ENCODE assay signal across 10 cellular contexts in the genomic region with DNA sequence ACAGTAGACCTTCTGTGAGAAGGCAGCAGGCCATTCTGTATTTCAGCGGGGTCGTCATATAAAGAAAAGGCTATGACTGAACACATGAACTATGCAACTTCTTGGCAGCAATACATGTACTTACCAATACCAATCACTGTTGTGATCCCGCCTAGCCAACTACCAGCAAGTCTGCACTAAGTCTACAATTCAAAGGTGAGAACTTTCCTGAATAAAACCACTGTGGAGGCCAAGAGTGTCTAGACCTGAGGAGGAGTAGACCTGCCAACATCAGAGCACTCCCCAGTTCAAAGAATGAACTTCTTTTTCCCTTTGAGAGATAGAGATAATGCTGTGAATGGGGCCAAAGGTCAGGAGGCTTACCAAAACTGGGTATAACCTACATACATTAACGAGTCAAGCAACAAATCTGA.
DNase-seq lines count a peak whose midpoint lies in the region; ATAC-seq and TF ChIP-seq lines count a peak whose summit lies in the region.
"Had no signal": no experiment of that assay in that cellular context is flagged by ENCODE, and none has a peak within 500 bp of the region (broad histone marks: within the 10 kb centered on the region; RNA-seq: fewer than 3 reads in every experiment).

No MANE protein-coding gene starts in this region.

- H3K36me3 ChIP-seq in GM23248 (ENCODE audit: low read depth), result no peaks in the 10 kb centered on the region
- H3K36me3 ChIP-seq in adipocyte (ENCODE audit: control insufficient read depth, insufficient read depth, low read length, severe bottlenecking), result no peaks in the 10 kb centered on the region
- no peaks in the 10 kb centered on the region for H3K36me3 ChIP-seq in gastroesophageal sphincter
- H3K36me3 ChIP-seq in sigmoid colon, result no peaks in the 10 kb centered on the region
- H3K36me3 ChIP-seq in effector memory CD4-positive, alpha-beta T cell (ENCODE audit: control insufficient read depth, insufficient read depth, low read length), result no peaks in the 10 kb centered on the region
- no peaks in the 10 kb centered on the region for H3K36me3 ChIP-seq in mesendoderm (ENCODE audit: control insufficient read depth, insufficient read depth, low read length)

- H2BK5ac ChIP-seq in mesendoderm (ENCODE audit: low read length), result no peak overlapping the region

- no peaks in the 10 kb centered on the region for H3K9me2 ChIP-seq in GM23248 (ENCODE audit: insufficient read depth)

- WGBS in GM23248 (ENCODE audit: low coverage in 1 of 2, low lambda C conversion rate in 2 of 2, missing lambda C conversion rate in 2 of 2), 2 experiments, result 31 to 34% methylated on average over 4 of the region's 4 CpGs
- 34 to 44% methylated on average over 3 of the region's 4 CpGs for WGBS in gastroesophageal sphincter (ENCODE audit: low coverage in 1 of 2), 2 donors
- 22 to 64% methylated on average over 4 of the region's 4 CpGs for WGBS in sigmoid colon, 2 donors
- WGBS in mesendoderm (ENCODE audit: extremely low coverage, insufficient coverage, low lambda C conversion rate), result no CpG with 5 or more reads among the region's 4 CpGs

- H3K4ac ChIP-seq in mesendoderm (ENCODE audit: low read depth, low read length), result no peak overlapping the region

- H4K20me1 ChIP-seq in GM23248 (ENCODE audit: insufficient read depth), result no peaks in the 10 kb centered on the region

- peak; percentile 41 for ATAC-seq in gastroesophageal sphincter
- no peak for ATAC-seq in GM19035 (IDR thresholded peaks at IDR 0.05; ENCODE audit: unreplicated experiment)
- no peak for ATAC-seq in GM21515 (IDR thresholded peaks at IDR 0.05; ENCODE audit: unreplicated experiment)

- H3K9ac ChIP-seq in GM23248 (no peak overlapping the region), adipocyte (ENCODE audit: low read length) (peak overlapping the region; percentile 50), mesendoderm (ENCODE audit: low read length) (no peak overlapping the region)

- in situ Hi-C loops in GM23248 (cut with MboI), result no loop called here

- TF ChIP-seq CTCF in gastroesophageal sphincter (IDR thresholded peaks at IDR 0.05) (no peak), sigmoid colon (IDR thresholded peaks at IDR 0.05) (no peak)

- H2BK120ac ChIP-seq in mesendoderm (ENCODE audit: low read depth, low read length), result no peak overlapping the region

- H2BK15ac ChIP-seq in mesendoderm (replicated peaks; ENCODE audit: low read depth), result no peak overlapping the region

- H3K4me2 ChIP-seq in GM23248 (ENCODE audit: unreplicated experiment) (peak overlapping the region; percentile 23), mesendoderm (ENCODE audit: low read length) (no peak overlapping the region)

- H3K23ac ChIP-seq in mesendoderm (ENCODE audit: low read length), result no peak overlapping the region

- H3K79me1 ChIP-seq in mesendoderm (ENCODE audit: low read length), result peaks cover 8% of the 10 kb centered on the region

- peaks cover 27% of the 10 kb centered on the region for H3F3A ChIP-seq in GM23248 (ENCODE audit: insufficient read depth)

- no peak overlapping the region for H2AFZ ChIP-seq in GM23248

- TF ChIP-seq EP300 in gastroesophageal sphincter (IDR thresholded peaks at IDR 0.05) (no peak), sigmoid colon (IDR thresholded peaks at IDR 0.05) (no peak)

- H3K4me1 ChIP-seq in GM23248 (ENCODE audit: insufficient read depth) (peaks cover 38% of the 10 kb centered on the region), adipocyte (ENCODE audit: control insufficient read depth, insufficient read depth, low read length) (peaks cover 45% of the 10 kb centered on the region), gastroesophageal sphincter (peaks cover 19 to 91% (median 20%) of the 10 kb centered on the region in 3 donors), sigmoid colon (peaks cover 0 to 78% (median 62%) of the 10 kb centered on the region in 4 donors), mesendoderm (ENCODE audit: control insufficient read depth, low read depth, low read length) (peaks cover 2% of the 10 kb centered on the region)
- peaks cover 10% of the 10 kb centered on the region for H3K4me1 ChIP-seq in effector memory CD4-positive, alpha-beta T cell (ENCODE audit: control insufficient read depth, insufficient read depth, low read length, poor library complexity, severe bottlenecking)

- DNase-seq in GM23248, result peak; percentile 89
- peak; percentile 81 for DNase-seq in adipocyte (ENCODE audit: low read depth)
- no peak for DNase-seq in sigmoid colon
- no peak for DNase-seq in effector memory CD4-positive, alpha-beta T cell
- no peak for DNase-seq in mesendoderm
- DNase-seq: activated CD4-positive, alpha-beta T cell treated with anti-CD3 and anti-CD28 coated beads, Interleukin-2, amount 50 U/mL, for 1 hour; NCI-H2107 had no signal

- H3K56ac ChIP-seq in mesendoderm (ENCODE audit: low read length), result no peak overlapping the region

- no peak overlapping the region for H4K8ac ChIP-seq in mesendoderm (ENCODE audit: low read depth, low read length)

- no peak overlapping the region for H3K18ac ChIP-seq in mesendoderm (ENCODE audit: low read length)

- H3K27me3 ChIP-seq in GM23248 (replicated peaks; ENCODE audit: insufficient read depth), result no peaks in the 10 kb centered on the region
- H3K27me3 ChIP-seq in adipocyte (replicated peaks; ENCODE audit: control insufficient read depth, insufficient read depth, low read length), result no peaks in the 10 kb centered on the region
- H3K27me3 ChIP-seq in gastroesophageal sphincter, result no peaks in the 10 kb centered on the region
- no peaks in the 10 kb centered on the region for H3K27me3 ChIP-seq in sigmoid colon
- no peaks in the 10 kb centered on the region for H3K27me3 ChIP-seq in effector memory CD4-positive, alpha-beta T cell (replicated peaks; ENCODE audit: control insufficient read depth, insufficient read depth, low read length, poor library complexity, severe bottlenecking)
- no peaks in the 10 kb centered on the region for H3K27me3 ChIP-seq in mesendoderm (ENCODE audit: insufficient read depth, low read length, poor library complexity)

- H3K9me3 ChIP-seq in GM23248 (ENCODE audit: low read depth) (no peaks in the 10 kb centered on the region), adipocyte (ENCODE audit: control insufficient read depth, low read length) (no peaks in the 10 kb centered on the region), gastroesophageal sphincter (no peaks in the 10 kb centered on the region), sigmoid colon (no peaks in the 10 kb centered on the region)
- H3K9me3 ChIP-seq in effector memory CD4-positive, alpha-beta T cell (ENCODE audit: control insufficient read depth, low read length), result no peaks in the 10 kb centered on the region

- peaks cover 78% of the 10 kb centered on the region for H3K79me2 ChIP-seq in GM23248 (ENCODE audit: insufficient read depth)
- H3K79me2 ChIP-seq in mesendoderm (ENCODE audit: control insufficient read depth, insufficient read depth, low read length), result peaks cover 4% of the 10 kb centered on the region

- no peak overlapping the region for H3K4me3 ChIP-seq in GM23248
- H3K4me3 ChIP-seq in adipocyte (ENCODE audit: low read length), result no peak overlapping the region
- no peak overlapping the region for H3K4me3 ChIP-seq in gastroesophageal sphincter
- no peak overlapping the region for H3K4me3 ChIP-seq in sigmoid colon
- H3K4me3 ChIP-seq in effector memory CD4-positive, alpha-beta T cell (ENCODE audit: insufficient read depth, low read depth, low read length, poor library complexity, severe bottlenecking), result no peak overlapping the region
- no peak overlapping the region for H3K4me3 ChIP-seq in mesendoderm (ENCODE audit: low read length)

- intact Hi-C loops in sigmoid colon (cut with DNase I), result no loop called here

- H3K27ac ChIP-seq in GM23248 (peak overlapping the region; percentile 5; the same call in 1 of the 2 replicates), gastroesophageal sphincter (peak overlapping the region in 3 of 4 donors; percentile 18 to 55 (median 24)), sigmoid colon (peak overlapping the region; percentile 24 to 84 (median 60)), mesendoderm (ENCODE audit: low read depth, low read length) (no peak overlapping the region)
- H3K27ac ChIP-seq in effector memory CD4-positive, alpha-beta T cell (ENCODE audit: insufficient read depth, low read length, poor library complexity, severe bottlenecking), result no peak overlapping the region

- H4K5ac ChIP-seq in mesendoderm (ENCODE audit: low read length), result no peak overlapping the region

- TF ChIP-seq POLR2A in gastroesophageal sphincter (IDR thresholded peaks at IDR 0.05) (no peak), sigmoid colon (IDR thresholded peaks at IDR 0.05) (no peak)

- no peak overlapping the region for H2AK5ac ChIP-seq in mesendoderm (ENCODE audit: low read length)

Comparison
In these comparisons a context has a peak if more than half of its experiments do, and no peak if none do; other contexts are left out.
1. DNase-seq: peak in GM23248 (single experiment) and adipocyte (single experiment); none in sigmoid colon (single experiment), effector memory CD4-positive, alpha-beta T cell (0 of 3) and mesendoderm (single experiment).
2. H3K27ac ChIP-seq: peak in GM23248 (single experiment), gastroesophageal sphincter (3 of 4) and sigmoid colon (4 of 4); none in effector memory CD4-positive, alpha-beta T cell (single experiment) and mesendoderm (single experiment).